In genomic region chr9:133119039-133119438, GRCh38 we compare ENCODE assay signal across 9 cellular contexts. TPM values are rescaled to one million over a fixed set of nuclear protein-coding genes. Genes with fewer than 3 reads are reported as not detected.
A peak's percentile ranks its signal among the peaks of the same experiment; 100 is the strongest.
DNase-seq lines count a peak whose midpoint lies in the region; ATAC-seq and TF ChIP-seq lines count a peak whose summit lies in the region.
"Had no signal": no experiment of that assay in that cellular context is flagged by ENCODE, and none has a peak within 500 bp of the region (broad histone marks: within the 10 kb centered on the region; RNA-seq: fewer than 3 reads in every experiment).

No MANE protein-coding gene starts in this region.

- ATAC-seq in T-helper 17 cell, result no peak
- ATAC-seq in HG03139 (IDR thresholded peaks at IDR 0.05; ENCODE audit: unreplicated experiment), result no peak
- ATAC-seq: esophagus mucosa had no signal

- H3K4me1 Mint-ChIP-seq in T-helper 17 cell (peaks cover 53% of the 10 kb centered on the region), nephron progenitor cell (peaks cover 82% of the 10 kb centered on the region)

- H3K27ac Mint-ChIP-seq in T-helper 17 cell (peak overlapping the region; percentile 93), nephron progenitor cell (peak overlapping the region; percentile 23)

- no peak for DNase-seq in AG10803 (ENCODE audit: low read depth)
- DNase-seq in T-helper 17 cell, result no peak
- no peak for DNase-seq in fibroblast of pulmonary artery (ENCODE audit: low read depth)
- no peak for DNase-seq in nephron progenitor cell
- no peak for DNase-seq in T-helper 9 cell
- DNase-seq in SKM-1 (lab: John Stamatoyannopoulos, UW; ENCODE audit: unreplicated experiment), result no peak
- no peak for DNase-seq in AG20443 (ENCODE audit: low spot score)

- H3K9me3 ChIP-seq in T-helper 17 cell (ENCODE audit: control insufficient read depth, low read length, poor library complexity, severe bottlenecking), result no peaks in the 10 kb centered on the region

- no peaks in the 10 kb centered on the region for H3K9me3 Mint-ChIP-seq in nephron progenitor cell

- TF ChIP-seq CTCF in AG10803 (conservative IDR thresholded peaks at IDR 0.05; ENCODE audit: low read length) (no peak), fibroblast of pulmonary artery (IDR thresholded peaks at IDR 0.05; ENCODE audit: low read length, missing control alignments) (no peak), nephron progenitor cell (IDR thresholded peaks at IDR 0.05) (no peak)

- no peaks in the 10 kb centered on the region for H3K27me3 Mint-ChIP-seq in T-helper 17 cell
- H3K27me3 Mint-ChIP-seq in nephron progenitor cell (ENCODE audit: low read depth, poor library complexity), result no peaks in the 10 kb centered on the region

- H3K4me3 ChIP-seq in AG10803 (ENCODE audit: low read length) (peak overlapping the region; percentile 74), fibroblast of pulmonary artery (replicated peaks; ENCODE audit: low read depth, low read length) (peak overlapping the region; percentile 65)

- H3K36me3 Mint-ChIP-seq in T-helper 17 cell (ENCODE audit: low read depth), result peaks cover 3% of the 10 kb centered on the region
- no peaks in the 10 kb centered on the region for H3K36me3 Mint-ChIP-seq in nephron progenitor cell (ENCODE audit: low read depth)

- H3K4me3 Mint-ChIP-seq in T-helper 17 cell (peak overlapping the region; percentile 81), nephron progenitor cell (peak overlapping the region; percentile 77)

RNA-seq across cellular contexts. Expression of gene RALGDS, which starts 2.0 kb away (rescaled TPM):
- 100 to 1,000 TPM; 150 to 236 TPM for total RNA-seq in T-helper 17 cell

RNA-seq across cellular contexts. Expression of gene GBGT1, which starts 44.7 kb away (rescaled TPM):
- 1 to 10 TPM; 2.2 to 2.3 TPM for total RNA-seq in T-helper 17 cell

RNA-seq across cellular contexts. Expression of gene CEL, which starts 57.3 kb away (rescaled TPM):
- under 1 TPM in 1 of 2 donors, not detected in 1; 0.42 TPM for total RNA-seq in T-helper 17 cell
